In the genomic region with DNA sequence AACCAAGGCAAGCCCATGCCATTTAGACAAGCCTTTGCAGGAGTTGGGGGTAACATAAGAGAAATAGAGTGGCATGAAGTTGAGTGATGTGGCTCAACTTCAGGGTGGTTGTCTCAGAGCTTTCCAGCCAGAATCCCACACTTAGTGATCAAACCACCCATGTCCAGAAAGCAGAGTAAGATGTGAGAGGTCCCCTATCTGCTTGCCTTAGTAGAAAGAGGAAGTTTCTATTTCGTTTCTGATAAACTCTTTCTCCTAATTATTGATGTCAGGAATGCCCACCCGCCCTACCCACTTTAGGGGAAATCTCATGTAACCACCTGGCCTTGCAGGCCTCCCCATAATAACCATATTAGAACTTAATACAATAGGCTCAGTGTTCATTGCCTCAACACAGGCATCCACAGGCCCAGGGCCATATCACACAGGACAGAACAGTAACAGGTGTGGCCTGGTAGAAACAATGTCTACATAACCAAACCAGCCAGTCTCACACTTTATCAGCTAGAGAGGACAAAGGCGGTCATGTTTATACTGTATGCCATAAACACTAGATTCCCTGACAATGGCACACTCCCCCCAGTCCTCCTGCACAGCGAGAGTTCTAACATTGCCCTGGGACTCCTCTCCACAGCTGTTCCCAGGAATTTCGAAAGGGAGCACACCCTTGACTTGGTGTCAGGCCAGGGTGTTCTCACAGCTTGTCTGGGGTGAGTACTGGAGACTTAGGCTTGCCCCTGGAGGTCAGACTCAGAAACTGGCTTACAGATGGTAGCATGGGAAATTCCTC, we compare ENCODE assay signal across 11 cellular contexts.
DNase-seq lines count a peak whose midpoint lies in the region; ATAC-seq and TF ChIP-seq lines count a peak whose summit lies in the region.
"Had no signal": no experiment of that assay in that cellular context is flagged by ENCODE, and none has a peak within 500 bp of the region (broad histone marks: within the 10 kb centered on the region; RNA-seq: fewer than 3 reads in every experiment).

No MANE protein-coding gene starts in this region.

- H3K9ac ChIP-seq in smooth muscle cell (ENCODE audit: low read depth): no peak overlapping the region

- H3K27me3 ChIP-seq in smooth muscle cell (ENCODE audit: low read depth): no peaks in the 10 kb centered on the region

- no peaks in the 10 kb centered on the region for H3K79me2 ChIP-seq in smooth muscle cell (ENCODE audit: low read depth)

- H3K36me3 ChIP-seq in smooth muscle cell (ENCODE audit: low read depth): no peaks in the 10 kb centered on the region

- H3K4me1 ChIP-seq in smooth muscle cell (ENCODE audit: low read depth): no peaks in the 10 kb centered on the region

- DNase-seq in myocyte (ENCODE audit: low read depth) (peak; percentile 92), NCI-H748 (lab: John Stamatoyannopoulos, UW; ENCODE audit: unreplicated experiment) (no peak), smooth muscle cell (lab: John Stamatoyannopoulos, UW; ENCODE audit: unreplicated experiment) (no peak)
- DNase-seq: activated CD4-positive, alpha-beta T cell treated with anti-CD3 and anti-CD28 coated beads for 1 hour; NCI-H774 had no signal

- H3K9me3 ChIP-seq in smooth muscle cell (replicated peaks; ENCODE audit: low read depth): no peaks in the 10 kb centered on the region

- 92% methylated on average over 5 of the region's 5 CpGs for WGBS in smooth muscle cell (ENCODE audit: low lambda C conversion rate)

- no peak overlapping the region for H3K4me3 ChIP-seq in smooth muscle cell
- H3K4me3 ChIP-seq: skin epidermis had no signal

- ATAC-seq in GM18517 (IDR thresholded peaks at IDR 0.05; ENCODE audit: unreplicated experiment) (peak; percentile 55), GM21529 (IDR thresholded peaks at IDR 0.05; ENCODE audit: unreplicated experiment) (peak; percentile 69), HG03442 (IDR thresholded peaks at IDR 0.05; ENCODE audit: unreplicated experiment) (peak; percentile 53), HG02763 (IDR thresholded peaks at IDR 0.05; ENCODE audit: unreplicated experiment) (no peak)
- no peak for ATAC-seq in activated CD4-positive, CD25-positive, alpha-beta regulatory T cell treated with anti-CD3 and anti-CD28 coated beads, Interleukin-2, amount 50 U/mL, for 24 hours

- peaks cover 3% of the 10 kb centered on the region for H3F3A ChIP-seq in smooth muscle cell (ENCODE audit: low read depth)

- no peak overlapping the region for H2AFZ ChIP-seq in smooth muscle cell (ENCODE audit: low read depth)

- H3K4me2 ChIP-seq in smooth muscle cell: no peak overlapping the region

- no peak overlapping the region for H3K27ac ChIP-seq in smooth muscle cell (ENCODE audit: low read depth)

- TF ChIP-seq CTCF in smooth muscle cell (IDR thresholded peaks at IDR 0.05; ENCODE audit: borderline replicate concordance, insufficient read depth, poor library complexity, severe bottlenecking): no peak

- H4K20me1 ChIP-seq in smooth muscle cell (ENCODE audit: low read depth): no peaks in the 10 kb centered on the region

Comparison
In these comparisons a context has a peak if more than half of its experiments do, and no peak if none do; other contexts are left out.
1. ATAC-seq: peak in GM18517 (single experiment), GM21529 (single experiment) and HG03442 (single experiment); none in activated CD4-positive, CD25-positive, alpha-beta regulatory T cell treated with anti-CD3 and anti-CD28 coated beads, Interleukin-2, amount 50 U/mL, for 24 hours (0 of 2) and HG02763 (single experiment).